ENCODE assay signal across 1 cellular context in genomic region chr11:85787168-85787567, GRCh38.
TF ChIP-seq lines count a peak whose summit lies in the region.

No MANE protein-coding gene starts in this region.

TF ChIP-seq in SK-N-SH, 30 proteins besides CTCF, POLR2A, EP300 and RAD21 (continued from another document):
- TF ChIP-seq MAX (IDR thresholded peaks at IDR 0.05; ENCODE audit: low read depth) (no peak), USF2 (IDR thresholded peaks at IDR 0.05; ENCODE audit: borderline replicate concordance, low read depth, low read length) (no peak), RFX5 (IDR thresholded peaks at IDR 0.05; ENCODE audit: low read length) (no peak)
